9 cellular contexts compared by ENCODE assay signal in the genomic region with DNA sequence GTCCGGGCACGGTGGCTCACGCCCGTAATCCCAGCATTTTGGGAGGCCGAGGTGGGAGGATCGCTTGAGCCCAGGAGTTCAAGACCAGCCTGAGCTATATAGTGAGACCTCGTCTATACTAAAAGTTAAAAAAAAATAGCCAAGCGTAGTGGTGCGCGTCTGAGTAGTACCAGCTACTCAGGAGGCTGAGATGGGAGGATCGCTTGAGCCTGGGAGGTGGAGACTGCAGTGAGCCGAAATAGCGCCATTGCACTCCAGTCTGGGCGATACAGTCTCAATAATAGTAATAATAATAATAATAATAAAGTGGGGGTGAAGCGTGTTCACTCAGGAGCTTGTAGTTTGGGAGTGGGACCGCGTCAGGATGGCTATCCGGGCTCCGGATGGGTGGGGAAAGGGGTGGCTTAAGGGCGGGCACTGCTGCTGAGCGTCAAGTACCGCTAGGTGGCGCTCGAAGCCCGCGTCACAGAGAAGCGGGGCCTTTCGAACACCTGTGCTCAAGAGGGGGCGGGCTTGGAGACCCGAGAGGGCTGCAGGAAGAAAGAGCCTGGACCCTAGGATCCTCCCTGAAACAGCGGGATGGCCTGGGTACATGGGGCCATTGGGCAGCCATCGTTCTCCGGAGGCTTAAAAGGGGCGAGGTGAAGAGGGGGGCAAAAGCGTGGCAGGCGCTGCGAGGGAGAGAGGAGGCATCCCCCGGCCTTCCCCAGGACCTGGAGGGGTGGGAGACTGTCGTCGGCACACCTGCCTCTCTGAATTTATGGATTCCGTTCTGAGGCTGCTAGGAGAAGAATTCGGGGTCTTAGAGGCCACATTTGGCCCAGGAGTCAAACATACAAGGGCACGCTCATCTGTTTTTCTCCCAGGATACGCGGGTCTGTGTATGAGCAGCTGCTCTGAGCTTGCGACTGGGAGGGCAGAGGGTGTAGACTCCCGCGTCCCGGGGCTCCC. TPM values are rescaled to one million over a fixed set of nuclear protein-coding genes. Genes with fewer than 3 reads are reported as not detected.
DNase-seq lines count a peak whose midpoint lies in the region; ATAC-seq and TF ChIP-seq lines count a peak whose summit lies in the region.
"Had no signal": no experiment of that assay in that cellular context is flagged by ENCODE, and none has a peak within 500 bp of the region (broad histone marks: within the 10 kb centered on the region; RNA-seq: fewer than 3 reads in every experiment).

No MANE protein-coding gene starts in this region.

- H3K36me3 ChIP-seq in Peyer's patch, result no peaks in the 10 kb centered on the region
- no peaks in the 10 kb centered on the region for H3K36me3 ChIP-seq in ovary
- no peaks in the 10 kb centered on the region for H3K36me3 ChIP-seq in transverse colon

- H3K4me3 Mint-ChIP-seq in activated T-cell treated with anti-CD3 and anti-CD28 coated beads, Interleukin-2, amount 50 U/mL, for 72 hours, result peak overlapping the region; percentile 79 to 85

- ATAC-seq in activated T-cell treated with anti-CD3 and anti-CD28 coated beads, Interleukin-2, amount 50 U/mL, for 72 hours (replicated peaks in 1 of 2), result peak; percentile 86 to 88
- no peak for ATAC-seq in GM19452 (IDR thresholded peaks at IDR 0.05; ENCODE audit: unreplicated experiment)

- no peaks in the 10 kb centered on the region for H3K36me3 Mint-ChIP-seq in activated T-cell treated with anti-CD3 and anti-CD28 coated beads, Interleukin-2, amount 50 U/mL, for 72 hours (ENCODE audit: insufficient read depth in 2 of 2)

- H3K27me3 ChIP-seq in HL-60 (ENCODE audit: insufficient read depth, poor library complexity, severe bottlenecking), result peaks cover 57% of the 10 kb centered on the region
- H3K27me3 ChIP-seq in Peyer's patch, result peaks cover 0 to 59% of the 10 kb centered on the region in 2 donors
- no peaks in the 10 kb centered on the region for H3K27me3 ChIP-seq in ovary
- peaks cover 97% of the 10 kb centered on the region for H3K27me3 ChIP-seq in transverse colon

- H3K9me3 ChIP-seq in Peyer's patch (no peaks in the 10 kb centered on the region), ovary (no peaks in the 10 kb centered on the region), transverse colon (no peaks in the 10 kb centered on the region)

- H3K27ac ChIP-seq in HL-60 (replicated peaks) (no peak overlapping the region), Peyer's patch (no peak overlapping the region), ovary (no peak overlapping the region), transverse colon (no peak overlapping the region)

- peaks cover 0 to 41% (median 12%) of the 10 kb centered on the region in 4 donors for H3K4me1 ChIP-seq in Peyer's patch
- H3K4me1 ChIP-seq in ovary (ENCODE audit: insufficient read depth), result peaks cover 4% of the 10 kb centered on the region
- peaks cover 8 to 48% (median 33%) of the 10 kb centered on the region in 4 donors for H3K4me1 ChIP-seq in transverse colon

- no peaks in the 10 kb centered on the region for H3K9me3 Mint-ChIP-seq in activated T-cell treated with anti-CD3 and anti-CD28 coated beads, Interleukin-2, amount 50 U/mL, for 72 hours

- in situ Hi-C loops in transverse colon (cut with MboI; ENCODE audit: low pct_ligation_motif_present in 1 of 4, low pct_unique_long_range_greater_than_20kb in 1 of 4, low sequenced_read_pairs in 3 of 4), result loop anchor here (10.0 to 25.0 kb wide), 4 partner anchors 248 to 548 kb away; no protein-coding TSS in a partner anchor

- peak; percentile 59 for DNase-seq in EL
- peak; percentile 38 to 46 for DNase-seq in HL-60 (ENCODE audit: low read depth in 1 of 2, low spot score in 1 of 2)
- DNase-seq in Peyer's patch, result peak; percentile 59 to 82 (median 73)
- DNase-seq in activated T-cell treated with anti-CD3 and anti-CD28 coated beads, Interleukin-2, amount 50 U/mL, for 72 hours, result peak; percentile 82 to 85
- DNase-seq in fibroblast of pulmonary artery (ENCODE audit: low read depth), result peak; percentile 50
- DNase-seq in ovary, result peak; percentile 39 to 77 (median 61)
- DNase-seq in transverse colon, result peak; percentile 61

- WGBS in ovary, 3 donors, result 7 to 11% (median 8%) methylated on average over 49 of the region's 49 CpGs
- 10 to 30% methylated on average over 4 to 49 of the region's 49 CpGs for WGBS in transverse colon (ENCODE audit: low coverage in 1 of 2), 2 donors

- H3K27ac Mint-ChIP-seq in activated T-cell treated with anti-CD3 and anti-CD28 coated beads, Interleukin-2, amount 50 U/mL, for 72 hours, result peak overlapping the region; percentile 11

- TF ChIP-seq EP300 in ovary (IDR thresholded peaks at IDR 0.05) (no peak), transverse colon (IDR thresholded peaks at IDR 0.05; ENCODE audit: low read depth) (no peak)

- TF ChIP-seq CTCF in HL-60 (IDR thresholded peaks at IDR 0.05; ENCODE audit: insufficient read depth, low read length) (peak; percentile 45), Peyer's patch (IDR thresholded peaks at IDR 0.05) (peak; percentile 29 to 91 (median 63)), fibroblast of pulmonary artery (IDR thresholded peaks at IDR 0.05; ENCODE audit: low read length, missing control alignments) (peak; percentile 75), ovary (IDR thresholded peaks at IDR 0.05) (peak; percentile 45 to 64 (median 53)), transverse colon (IDR thresholded peaks at IDR 0.05) (peak; percentile 70 to 92 (median 85))

- TF ChIP-seq POLR2A in Peyer's patch (IDR thresholded peaks at IDR 0.05) (no peak), ovary (IDR thresholded peaks at IDR 0.05) (no peak), transverse colon (IDR thresholded peaks at IDR 0.05) (no peak)

- intact Hi-C loops in ovary (cut with DNase I), result loop anchor here (2.0 to 10.0 kb wide), 4 partner anchors 250 to 560 kb away; partner anchors contain the start of gene FGF8 (in 2 of the 4)
- intact Hi-C loops in transverse colon (cut with DNase I; ENCODE audit: low total_unique reads), result loop anchor here (1.0 to 10.0 kb wide), 2 partner anchors 47 to 80 kb away; no protein-coding TSS in a partner anchor

- peaks cover 81% of the 10 kb centered on the region for H3K27me3 Mint-ChIP-seq in activated T-cell treated with anti-CD3 and anti-CD28 coated beads, Interleukin-2, amount 50 U/mL, for 72 hours (ENCODE audit: low read depth)

- no peak overlapping the region for H3K4me3 ChIP-seq in HL-60 (replicated peaks; ENCODE audit: insufficient read depth, low read length)
- H3K4me3 ChIP-seq in Peyer's patch, result no peak overlapping the region
- H3K4me3 ChIP-seq in fibroblast of pulmonary artery (replicated peaks; ENCODE audit: low read depth, low read length), result no peak overlapping the region
- no peak overlapping the region for H3K4me3 ChIP-seq in ovary
- H3K4me3 ChIP-seq in transverse colon, result peak overlapping the region in 1 of 4 donors; percentile 4

- peaks cover 30% of the 10 kb centered on the region for H3K4me1 Mint-ChIP-seq in activated T-cell treated with anti-CD3 and anti-CD28 coated beads, Interleukin-2, amount 50 U/mL, for 72 hours (ENCODE audit: low read depth)

RNA-seq across cellular contexts. Expression of gene LBX1, which starts 14.5 kb away (rescaled TPM):
- total RNA-seq in Peyer's patch, result not detected
- total RNA-seq in activated T-cell treated with anti-CD3 and anti-CD28 coated beads, Interleukin-2, amount 50 U/mL, for 72 hours, result not detected
- total RNA-seq in ovary, result not detected
- not detected for polyA plus RNA-seq in ovary
- total RNA-seq in transverse colon, result not detected
- polyA plus RNA-seq: esophagus had no signal
